8 cellular contexts compared by ENCODE assay signal in the genomic region with DNA sequence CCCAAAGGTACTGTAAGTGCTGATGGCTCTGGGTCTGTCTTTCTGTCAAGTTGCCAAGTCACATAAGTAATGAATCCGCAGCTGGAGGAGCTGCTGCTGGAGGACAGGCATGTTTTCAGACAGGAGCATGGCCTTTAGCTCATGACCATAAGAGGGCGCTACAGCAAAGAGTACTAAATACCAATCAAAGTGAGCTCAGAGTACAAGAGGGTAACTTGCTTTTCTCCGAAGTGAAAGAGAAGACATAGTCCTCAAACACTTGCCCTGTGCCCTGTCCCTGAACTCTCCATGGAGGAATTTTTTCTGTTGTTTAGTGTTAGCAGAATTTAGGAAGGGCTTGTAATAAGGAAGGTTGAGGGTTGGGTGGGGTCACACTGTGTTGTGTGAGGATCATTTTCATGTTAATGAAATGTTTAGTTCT. TPM values are rescaled to one million over a fixed set of nuclear protein-coding genes. Genes with fewer than 3 reads are reported as not detected.
A peak's percentile ranks its signal among the peaks of the same experiment; 100 is the strongest.
DNase-seq lines count a peak whose midpoint lies in the region; ATAC-seq, FAIRE-seq and TF ChIP-seq lines count a peak whose summit lies in the region.

No MANE protein-coding gene starts in this region.

- H3K4me1 Mint-ChIP-seq in stimulated activated memory B cell treated with anti-CD40 and anti-IgM and Interleukin-4, amounts not matched to agents 10 μg/mL and 1 μg/mL and 100 μg/mL, for 72 hours = no peaks in the 10 kb centered on the region

- intact Hi-C loops in left lung (cut with DNase I) = no loop called here

- FAIRE-seq in bronchial epithelial cell (lab: Jason Lieb, UNC) = peak; percentile 70

- H3K27ac Mint-ChIP-seq in stimulated activated memory B cell treated with anti-CD40 and anti-IgM and Interleukin-4, amounts not matched to agents 10 μg/mL and 1 μg/mL and 100 μg/mL, for 72 hours = peak overlapping the region; percentile 37

- POLR2A ChIA-PET in RWPE1 (lab: Yijun Ruan, JAX; ENCODE audit: low non-redundant PET) = interaction anchor here (0.5 kb wide), 1 partner anchor 19 kb away, joined by 7 read pairs; no protein-coding TSS in a partner anchor

- H3K27me3 Mint-ChIP-seq in stimulated activated memory B cell treated with anti-CD40 and anti-IgM and Interleukin-4, amounts not matched to agents 10 μg/mL and 1 μg/mL and 100 μg/mL, for 72 hours = no peaks in the 10 kb centered on the region

- no peak overlapping the region for H3K4me3 ChIP-seq in bronchial epithelial cell (ENCODE audit: low read depth, low read length)
- no peak overlapping the region for H3K4me3 ChIP-seq in left lung

- no peaks in the 10 kb centered on the region for H3K9me3 Mint-ChIP-seq in stimulated activated memory B cell treated with anti-CD40 and anti-IgM and Interleukin-4, amounts not matched to agents 10 μg/mL and 1 μg/mL and 100 μg/mL, for 72 hours

- peaks cover 82% of the 10 kb centered on the region for H3K36me3 Mint-ChIP-seq in stimulated activated memory B cell treated with anti-CD40 and anti-IgM and Interleukin-4, amounts not matched to agents 10 μg/mL and 1 μg/mL and 100 μg/mL, for 72 hours

- no peaks in the 10 kb centered on the region for H3K9me3 ChIP-seq in left lung

- H3K4me3 Mint-ChIP-seq in stimulated activated memory B cell treated with anti-CD40 and anti-IgM and Interleukin-4, amounts not matched to agents 10 μg/mL and 1 μg/mL and 100 μg/mL, for 72 hours = no peak overlapping the region

- H3K36me3 ChIP-seq in bronchial epithelial cell (ENCODE audit: control insufficient read depth, insufficient read depth, low read length) (peaks cover 38% of the 10 kb centered on the region), left lung (peaks cover 0 to 79% of the 10 kb centered on the region in 2 donors)

- no peak; the same call in 1 of the 2 replicates for TF ChIP-seq CTCF in RWPE1 (conservative IDR thresholded peaks at IDR 0.05; ENCODE audit: low read depth)
- TF ChIP-seq CTCF in bronchial epithelial cell (IDR thresholded peaks at IDR 0.05; ENCODE audit: insufficient read depth, low read length, severe bottlenecking) = peak; percentile 76
- peak; percentile 56 to 70 for TF ChIP-seq CTCF in left lung (IDR thresholded peaks at IDR 0.05)

- H3K4me1 ChIP-seq in left lung = peaks cover 28 to 64% of the 10 kb centered on the region in 2 donors

- no peaks in the 10 kb centered on the region for H3K27me3 ChIP-seq in bronchial epithelial cell (ENCODE audit: control insufficient read depth, insufficient read depth, low read length)
- H3K27me3 ChIP-seq in left lung = no peaks in the 10 kb centered on the region

- CTCF ChIA-PET in RWPE1 (lab: Yijun Ruan, JAX) = interaction anchor here (0.6 to 1.4 kb wide), 4 partner anchors 11 to 15 kb away, joined by 3 to 4 read pairs (median 4); no protein-coding TSS in a partner anchor

- H3K27ac ChIP-seq in RWPE1 (peak overlapping the region; percentile 90), left lung (peak overlapping the region; percentile 67 to 89)

- ATAC-seq in HG03280 (IDR thresholded peaks at IDR 0.05; ENCODE audit: unreplicated experiment) (peak; percentile 59), left lung (peak; percentile 71), GM18858 (IDR thresholded peaks at IDR 0.05; ENCODE audit: unreplicated experiment) (no peak)
- ATAC-seq in stimulated activated memory B cell treated with anti-CD40 and anti-IgM and Interleukin-4, amounts not matched to agents 10 μg/mL and 1 μg/mL and 100 μg/mL, for 72 hours = no peak

- DNase-seq in DMS53 (lab: John Stamatoyannopoulos, UW) (peak; percentile 72), RWPE1 (ENCODE audit: low spot score) (no peak), bronchial epithelial cell (ENCODE audit: low read depth) (peak; percentile 66), left lung (no peak), nucleus accumbens (lab: John Stamatoyannopoulos, UW) (no peak)

RNA-seq across cellular contexts. Expression of a gene that starts 58.0 kb away (rescaled TPM):
- 0.53 and 1.7 TPM in 2 replicates for total RNA-seq in bronchial epithelial cell
- total RNA-seq in left lung = 1 to 10 TPM in 1 of 2 donors, under 1 TPM in 1; 0.73 to 1.3 TPM

Comparison
In these comparisons a context has a peak if more than half of its experiments do, and no peak if none do; other contexts are left out.
1. DNase-seq: peak in DMS53 (single experiment) and bronchial epithelial cell (single experiment); none in RWPE1 (single experiment), left lung (0 of 2) and nucleus accumbens (0 of 56).
2. ATAC-seq: peak in HG03280 (single experiment) and left lung (single experiment); none in stimulated activated memory B cell treated with anti-CD40 and anti-IgM and Interleukin-4, amounts not matched to agents 10 μg/mL and 1 μg/mL and 100 μg/mL, for 72 hours (single experiment) and GM18858 (single experiment).